Comparison of ENCODE assay signal across 1 cellular context in the genomic region with DNA sequence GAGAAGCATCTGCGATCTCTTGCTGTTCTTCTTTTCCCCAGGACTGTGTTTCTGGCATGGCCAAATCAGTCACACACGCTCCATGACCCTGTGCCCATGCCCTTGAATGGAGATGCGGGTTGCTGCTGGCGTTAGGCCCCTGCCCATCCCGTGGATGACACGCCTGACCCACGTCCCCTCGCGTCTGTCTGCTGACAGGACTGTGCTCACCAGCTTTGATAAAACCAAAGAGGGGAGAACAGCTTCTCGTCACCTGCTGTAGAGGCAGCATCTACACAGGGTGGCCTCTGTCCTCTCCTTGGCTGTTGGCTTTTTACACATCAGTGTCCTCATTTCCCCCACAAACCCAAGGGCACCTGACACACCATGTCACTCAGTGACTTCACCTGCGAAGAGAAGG.
TF ChIP-seq lines count a peak whose summit lies in the region.

No MANE protein-coding gene starts in this region.

TF ChIP-seq in K562, 482 proteins besides CTCF, POLR2A, EP300 and RAD21 (continued from another document):
- TF ChIP-seq, protein P1, sequence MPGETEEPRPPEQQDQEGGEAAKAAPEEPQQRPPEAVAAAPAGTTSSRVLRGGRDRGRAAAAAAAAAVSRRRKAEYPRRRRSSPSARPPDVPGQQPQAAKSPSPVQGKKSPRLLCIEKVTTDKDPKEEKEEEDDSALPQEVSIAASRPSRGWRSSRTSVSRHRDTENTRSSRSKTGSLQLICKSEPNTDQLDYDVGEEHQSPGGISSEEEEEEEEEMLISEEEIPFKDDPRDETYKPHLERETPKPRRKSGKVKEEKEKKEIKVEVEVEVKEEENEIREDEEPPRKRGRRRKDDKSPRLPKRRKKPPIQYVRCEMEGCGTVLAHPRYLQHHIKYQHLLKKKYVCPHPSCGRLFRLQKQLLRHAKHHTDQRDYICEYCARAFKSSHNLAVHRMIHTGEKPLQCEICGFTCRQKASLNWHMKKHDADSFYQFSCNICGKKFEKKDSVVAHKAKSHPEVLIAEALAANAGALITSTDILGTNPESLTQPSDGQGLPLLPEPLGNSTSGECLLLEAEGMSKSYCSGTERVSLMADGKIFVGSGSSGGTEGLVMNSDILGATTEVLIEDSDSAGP (CRISPR knock-in tag; IDR thresholded peaks at IDR 0.05) = no peak
- TF ChIP-seq, protein P2, sequence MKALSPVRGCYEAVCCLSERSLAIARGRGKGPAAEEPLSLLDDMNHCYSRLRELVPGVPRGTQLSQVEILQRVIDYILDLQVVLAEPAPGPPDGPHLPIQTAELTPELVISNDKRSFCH (CRISPR knock-in tag; IDR thresholded peaks at IDR 0.05) = no peak
- TF ChIP-seq, protein P2 (tag; IDR thresholded peaks at IDR 0.05) = no peak
- TF ChIP-seq, protein P3, sequence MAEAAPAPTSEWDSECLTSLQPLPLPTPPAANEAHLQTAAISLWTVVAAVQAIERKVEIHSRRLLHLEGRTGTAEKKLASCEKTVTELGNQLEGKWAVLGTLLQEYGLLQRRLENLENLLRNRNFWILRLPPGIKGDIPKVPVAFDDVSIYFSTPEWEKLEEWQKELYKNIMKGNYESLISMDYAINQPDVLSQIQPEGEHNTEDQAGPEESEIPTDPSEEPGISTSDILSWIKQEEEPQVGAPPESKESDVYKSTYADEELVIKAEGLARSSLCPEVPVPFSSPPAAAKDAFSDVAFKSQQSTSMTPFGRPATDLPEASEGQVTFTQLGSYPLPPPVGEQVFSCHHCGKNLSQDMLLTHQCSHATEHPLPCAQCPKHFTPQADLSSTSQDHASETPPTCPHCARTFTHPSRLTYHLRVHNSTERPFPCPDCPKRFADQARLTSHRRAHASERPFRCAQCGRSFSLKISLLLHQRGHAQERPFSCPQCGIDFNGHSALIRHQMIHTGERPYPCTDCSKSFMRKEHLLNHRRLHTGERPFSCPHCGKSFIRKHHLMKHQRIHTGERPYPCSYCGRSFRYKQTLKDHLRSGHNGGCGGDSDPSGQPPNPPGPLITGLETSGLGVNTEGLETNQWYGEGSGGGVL (CRISPR knock-in tag; IDR thresholded peaks at IDR 0.05) = no peak
- TF ChIP-seq RBM14 (IDR thresholded peaks at IDR 0.05; ENCODE audit: borderline replicate concordance, insufficient read depth, low read depth, low read length) = no peak
- TF ChIP-seq, protein P4, sequence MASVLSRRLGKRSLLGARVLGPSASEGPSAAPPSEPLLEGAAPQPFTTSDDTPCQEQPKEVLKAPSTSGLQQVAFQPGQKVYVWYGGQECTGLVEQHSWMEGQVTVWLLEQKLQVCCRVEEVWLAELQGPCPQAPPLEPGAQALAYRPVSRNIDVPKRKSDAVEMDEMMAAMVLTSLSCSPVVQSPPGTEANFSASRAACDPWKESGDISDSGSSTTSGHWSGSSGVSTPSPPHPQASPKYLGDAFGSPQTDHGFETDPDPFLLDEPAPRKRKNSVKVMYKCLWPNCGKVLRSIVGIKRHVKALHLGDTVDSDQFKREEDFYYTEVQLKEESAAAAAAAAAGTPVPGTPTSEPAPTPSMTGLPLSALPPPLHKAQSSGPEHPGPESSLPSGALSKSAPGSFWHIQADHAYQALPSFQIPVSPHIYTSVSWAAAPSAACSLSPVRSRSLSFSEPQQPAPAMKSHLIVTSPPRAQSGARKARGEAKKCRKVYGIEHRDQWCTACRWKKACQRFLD (CRISPR knock-in tag; IDR thresholded peaks at IDR 0.05) = no peak
- TF ChIP-seq, protein P5, sequence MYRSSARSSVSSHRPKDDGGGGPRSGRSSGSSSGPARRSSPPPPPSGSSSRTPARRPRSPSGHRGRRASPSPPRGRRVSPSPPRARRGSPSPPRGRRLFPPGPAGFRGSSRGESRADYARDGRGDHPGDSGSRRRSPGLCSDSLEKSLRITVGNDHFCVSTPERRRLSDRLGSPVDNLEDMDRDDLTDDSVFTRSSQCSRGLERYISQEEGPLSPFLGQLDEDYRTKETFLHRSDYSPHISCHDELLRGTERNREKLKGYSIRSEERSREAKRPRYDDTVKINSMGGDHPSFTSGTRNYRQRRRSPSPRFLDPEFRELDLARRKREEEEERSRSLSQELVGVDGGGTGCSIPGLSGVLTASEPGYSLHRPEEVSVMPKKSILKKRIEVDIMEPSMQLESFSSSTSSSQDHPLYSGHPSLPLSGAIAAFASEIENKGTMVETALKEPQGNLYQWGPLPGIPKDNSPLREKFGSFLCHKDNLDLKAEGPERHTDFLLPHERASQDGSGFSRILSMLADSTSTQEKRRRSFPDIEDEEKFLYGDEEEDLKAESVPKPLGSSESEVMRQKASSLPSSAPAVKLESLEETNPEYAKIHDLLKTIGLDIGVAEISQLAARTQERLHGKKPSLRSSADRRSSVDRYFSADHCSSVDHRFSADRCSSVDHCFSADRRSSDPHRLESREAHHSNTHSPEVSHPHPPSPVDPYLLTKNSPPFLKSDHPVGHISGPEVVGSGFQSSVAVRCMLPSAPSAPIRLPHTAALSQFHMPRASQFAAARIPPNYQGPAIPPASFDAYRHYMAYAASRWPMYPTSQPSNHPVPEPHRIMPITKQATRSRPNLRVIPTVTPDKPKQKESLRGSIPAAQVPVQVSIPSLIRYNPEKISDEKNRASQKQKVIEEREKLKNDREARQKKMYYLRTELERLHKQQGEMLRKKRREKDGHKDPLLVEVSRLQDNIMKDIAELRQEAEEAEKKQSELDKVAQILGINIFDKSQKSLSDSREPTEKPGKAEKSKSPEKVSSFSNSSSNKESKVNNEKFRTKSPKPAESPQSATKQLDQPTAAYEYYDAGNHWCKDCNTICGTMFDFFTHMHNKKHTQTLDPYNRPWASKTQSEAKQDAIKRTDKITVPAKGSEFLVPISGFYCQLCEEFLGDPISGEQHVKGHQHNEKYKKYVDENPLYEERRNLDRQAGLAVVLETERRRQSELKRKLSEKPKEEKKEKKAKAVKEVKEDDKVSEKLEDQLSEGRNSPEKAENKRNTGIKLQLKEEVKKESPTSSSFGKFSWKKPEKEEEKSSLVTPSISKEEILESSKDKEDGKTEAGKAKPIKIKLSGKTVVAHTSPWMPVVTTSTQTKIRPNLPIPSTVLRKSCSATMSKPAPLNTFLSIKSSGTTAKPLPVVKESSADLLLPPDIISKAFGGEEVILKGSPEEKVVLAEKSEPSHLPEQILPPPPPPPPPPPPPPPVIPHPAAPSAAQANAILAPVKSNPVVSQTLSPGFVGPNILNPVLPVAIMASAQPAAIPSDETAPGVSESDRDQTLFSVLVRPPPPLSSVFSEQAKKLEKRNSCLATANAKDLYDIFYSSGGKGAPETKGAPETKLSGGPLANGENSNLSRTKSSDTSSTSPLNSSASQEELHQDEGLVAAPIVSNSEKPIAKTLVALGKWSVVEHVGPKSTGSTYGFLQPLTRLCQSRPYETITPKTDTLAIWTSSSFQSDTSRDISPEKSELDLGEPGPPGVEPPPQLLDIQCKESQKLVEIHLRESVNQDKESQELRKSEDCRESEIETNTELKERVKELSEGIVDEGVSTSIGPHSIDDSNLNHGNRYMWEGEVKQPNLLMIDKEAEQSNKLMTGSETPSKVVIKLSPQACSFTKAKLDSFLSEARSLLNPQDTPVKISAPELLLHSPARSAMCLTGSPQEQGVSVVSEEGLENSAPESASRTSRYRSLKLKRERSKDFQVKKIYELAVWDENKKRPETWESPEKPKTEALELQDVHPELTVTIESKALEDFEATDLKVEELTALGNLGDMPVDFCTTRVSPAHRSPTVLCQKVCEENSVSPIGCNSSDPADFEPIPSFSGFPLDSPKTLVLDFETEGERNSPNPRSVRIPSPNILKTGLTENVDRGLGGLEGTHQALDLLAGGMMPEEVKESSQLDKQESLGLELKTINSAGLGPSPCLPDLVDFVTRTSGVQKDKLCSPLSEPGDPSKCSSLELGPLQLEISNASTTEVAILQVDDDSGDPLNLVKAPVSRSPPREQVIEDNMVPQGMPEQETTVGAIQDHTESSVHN (IDR thresholded peaks at IDR 0.05; ENCODE audit: borderline replicate concordance in 1 of 2, low read depth in 1 of 2) = no peak
- no peak for TF ChIP-seq MTF1 (CRISPR knock-in tag; IDR thresholded peaks at IDR 0.05; ENCODE audit: borderline replicate concordance)
- no peak for TF ChIP-seq HMG20A (CRISPR knock-in tag; conservative IDR thresholded peaks at IDR 0.05)
- TF ChIP-seq RBM34 (IDR thresholded peaks at IDR 0.05; ENCODE audit: borderline replicate concordance, insufficient read depth, low read length) = no peak
- TF ChIP-seq TCF7L2 (IDR thresholded peaks at IDR 0.05; ENCODE audit: low read depth, low read length) = no peak
- TF ChIP-seq ZNF644 (tag; IDR thresholded peaks at IDR 0.05; ENCODE audit: low read depth) = no peak
- TF ChIP-seq ZNF444 (CRISPR knock-in tag; IDR thresholded peaks at IDR 0.05) = no peak
